Comparison of ENCODE assay signal across 23 cellular contexts in genomic region chr2:67576991-67577390, GRCh38.
"Had no signal": no experiment of that assay in that cellular context is flagged by ENCODE, and none has a peak within 500 bp of the region (broad histone marks: within the 10 kb centered on the region; RNA-seq: fewer than 3 reads in every experiment).

No MANE protein-coding gene starts in this region.

- H3K4me1 Mint-ChIP-seq: naive B cell; stimulated activated naive B cell treated with anti-CD40 and anti-IgM and Interleukin-4, amounts not matched to agents 10 μg/mL and 1 μg/mL and 100 μg/mL, for 72 hours had no signal

- H3K36me3 Mint-ChIP-seq: naive B cell; natural killer cell; stimulated activated naive B cell treated with anti-CD40 and anti-IgM and Interleukin-4, amounts not matched to agents 10 μg/mL and 1 μg/mL and 100 μg/mL, for 72 hours had no signal

- H3K27me3 Mint-ChIP-seq: progenitor cell of endocrine pancreas had no signal

- H3K9me3 Mint-ChIP-seq: stimulated activated naive B cell treated with anti-CD40 and anti-IgM and Interleukin-4, amounts not matched to agents 10 μg/mL and 1 μg/mL and 100 μg/mL, for 72 hours had no signal

- H3K4me3 Mint-ChIP-seq: natural killer cell; stimulated activated naive B cell treated with anti-CD40 and anti-IgM and Interleukin-4, amounts not matched to agents 10 μg/mL and 1 μg/mL and 100 μg/mL, for 72 hours had no signal

- FAIRE-seq: keratinocyte had no signal

- DNase-seq: kidney glomerular epithelial cell; left colon; left lung; lower lobe of right lung; mammary epithelial cell; mesenchymal stem cell; naive B cell; natural killer cell; ovary; right lobe of liver; stimulated activated CD4-positive, alpha-beta T cell treated with anti-CD3 and anti-CD28 coated beads, Interleukin-12 subunit alpha, Interleukin-12 subunit beta, amount 100 ng/mL, for 4 hours; stimulated activated CD4-positive, alpha-beta T cell treated with anti-CD3 and anti-CD28 coated beads, Interleukin-15, amount 100 ng/mL, for 24 hours; stimulated activated CD4-positive, alpha-beta T cell treated with anti-CD3 and anti-CD28 coated beads, Interleukin-2, amount 100 ng/mL, for 24 hours; stimulated activated CD4-positive, alpha-beta T cell treated with anti-CD3 and anti-CD28 coated beads, Interleukin-4, amount 100 ng/mL, for 1 hour; stimulated activated naive B cell treated with anti-CD40 and anti-IgM and Interleukin-4, amounts not matched to agents 10 μg/mL and 1 μg/mL and 100 μg/mL, for 72 hours; stimulated activated naive CD8-positive, alpha-beta T cell treated with anti-CD3 and anti-CD28 coated beads, Interleukin-15, Interleukin-2, amounts not matched to agents 100 U/mL and 50 U/mL, for 24 hours; stomach; testis; thyroid gland; transverse colon; upper lobe of left lung had no signal

- H3K27ac Mint-ChIP-seq: naive B cell; natural killer cell; progenitor cell of endocrine pancreas; stimulated activated naive B cell treated with anti-CD40 and anti-IgM and Interleukin-4, amounts not matched to agents 10 μg/mL and 1 μg/mL and 100 μg/mL, for 72 hours had no signal
